Comparison of ENCODE assay signal across 1 cellular context in genomic region chr2:45611020-45611737, GRCh38.
A peak's percentile ranks its signal among the peaks of the same experiment; 100 is the strongest.
TF ChIP-seq lines count a peak whose summit lies in the region.

SRBD1 (minus strand) TSS chr2:45611267; CDS start chr2:45605441, 5,826 bp downstream.

TF ChIP-seq in GM12878, 131 proteins besides CTCF, POLR2A, EP300 and RAD21 (continued from another document and continues in another):
- TF ChIP-seq BCLAF1 (IDR thresholded peaks at IDR 0.05) (no peak), PRDM15 (CRISPR knock-in tag; IDR thresholded peaks at IDR 0.05) (no peak), REST (IDR thresholded peaks at IDR 0.05; ENCODE audit: low read depth, low read length) (no peak), TARDBP (IDR thresholded peaks at IDR 0.05; ENCODE audit: borderline replicate concordance) (0 out of 2 replicates have a peak, but pooled peaks have one; percentile 32), HSF1 (IDR thresholded peaks at IDR 0.05; ENCODE audit: low read depth, low read length) (no peak), ZBTB40 (IDR thresholded peaks at IDR 0.05; ENCODE audit: borderline replicate concordance) (peak; percentile 95), MEF2B (IDR thresholded peaks at IDR 0.05; ENCODE audit: partially characterized antibody, poor library complexity, severe bottlenecking) (peak; percentile 88), HDAC2 (IDR thresholded peaks at IDR 0.05) (no peak), USF1 (IDR thresholded peaks at IDR 0.05; ENCODE audit: borderline replicate concordance, extremely low read length, insufficient read depth, low read depth, low read length) (no peak), JUNB (IDR thresholded peaks at IDR 0.05) (no peak), BMI1 (IDR thresholded peaks at IDR 0.05; ENCODE audit: borderline replicate concordance) (no peak), DPF2 (IDR thresholded peaks at IDR 0.05) (0 out of 2 replicates have a peak, but pooled peaks have one; percentile 21), ZNF592 (IDR thresholded peaks at IDR 0.05) (no peak), GATAD2B (conservative IDR thresholded peaks at IDR 0.05; ENCODE audit: low read depth) (peak; percentile 51), SKIL (IDR thresholded peaks at IDR 0.05; ENCODE audit: low read depth, poor library complexity, severe bottlenecking) (no peak), CEBPZ (IDR thresholded peaks at IDR 0.05; ENCODE audit: low read depth, low read length) (no peak)
